Comparison of ENCODE assay signal across 8 cellular contexts in the genomic region with DNA sequence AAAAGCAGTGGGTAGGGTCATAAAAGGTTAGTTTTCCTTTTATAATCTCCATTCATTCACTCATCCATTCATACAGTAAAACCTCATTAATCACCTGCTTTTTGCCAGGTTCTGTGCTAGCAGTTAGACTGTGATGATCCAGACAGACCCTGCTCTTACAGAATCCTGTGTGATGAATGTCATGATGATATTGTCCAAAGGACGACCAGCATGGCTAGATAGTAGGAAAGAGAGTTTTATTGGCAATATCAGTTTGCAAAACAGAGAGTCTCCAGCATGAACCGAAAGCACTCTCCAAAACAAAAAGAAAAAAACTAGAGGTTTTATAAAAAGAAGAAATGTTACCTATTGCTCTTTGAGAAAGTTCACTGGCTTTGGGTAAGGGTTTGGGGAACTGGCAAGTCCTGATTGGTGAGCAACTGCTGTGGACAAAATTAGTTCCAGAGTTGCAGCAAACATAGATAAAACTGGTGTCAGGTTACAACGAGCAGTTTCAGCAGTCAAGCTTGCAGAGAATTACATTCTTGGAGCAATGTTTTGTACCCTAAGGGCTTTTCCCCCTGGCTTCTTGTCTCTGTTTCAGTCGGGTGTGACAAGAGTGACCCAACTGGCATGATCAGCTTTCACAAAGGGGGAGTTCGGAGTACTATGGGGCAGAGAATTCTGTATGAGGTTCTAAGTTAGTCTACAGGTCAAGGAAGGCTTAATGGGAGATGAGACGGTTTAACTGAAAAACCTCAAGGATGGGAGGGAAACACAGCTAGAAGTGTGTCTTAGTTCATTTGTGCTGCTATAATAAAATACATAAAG. TPM values are rescaled to one million over a fixed set of nuclear protein-coding genes. Genes with fewer than 3 reads are reported as not detected.
DNase-seq lines count a peak whose midpoint lies in the region; ATAC-seq and TF ChIP-seq lines count a peak whose summit lies in the region.
"Had no signal": no experiment of that assay in that cellular context is flagged by ENCODE, and none has a peak within 500 bp of the region (broad histone marks: within the 10 kb centered on the region; RNA-seq: fewer than 3 reads in every experiment).

No MANE protein-coding gene starts in this region.

- 0 out of 2 replicates have a peak overlapping the region, but pooled peaks have one; percentile 43 for H3K27ac ChIP-seq in HEK293 (ENCODE audit: extremely low read depth, low read depth, low read length)
- peak overlapping the region; percentile 73 for H3K27ac ChIP-seq in PC-9
- H3K27ac ChIP-seq in suprapubic skin = no peak overlapping the region
- H3K27ac ChIP-seq: spleen had no signal

- H3K9me2 ChIP-seq in PC-9 (ENCODE audit: insufficient read depth) = no peaks in the 10 kb centered on the region

- DNase-seq in PC-9 = peak; percentile 73 to 96
- DNase-seq in fibroblast of pulmonary artery (ENCODE audit: low read depth) = peak; percentile 85
- DNase-seq in skeletal muscle cell (ENCODE audit: low read depth) = peak; percentile 62
- DNase-seq in suprapubic skin (ENCODE audit: low spot score in 2 of 2) = no peak
- DNase-seq: spleen had no signal

- no peaks in the 10 kb centered on the region for H3K9me3 ChIP-seq in HEK293 (ENCODE audit: control insufficient read depth, insufficient read depth, low read depth, low read length)
- no peaks in the 10 kb centered on the region for H3K9me3 ChIP-seq in PC-9 (ENCODE audit: insufficient read depth, low read depth)
- no peaks in the 10 kb centered on the region for H3K9me3 ChIP-seq in suprapubic skin

- POLR2A ChIA-PET in HEK293 (lab: Yijun Ruan, JAX) (no interaction called here), PC-9 (lab: Charles Lee; ENCODE audit: unreplicated experiment) (interaction anchor here (0.5 to 0.6 kb wide), 2 partner anchors 320 to 983 kb away, joined by 3 to 6 read pairs; no protein-coding TSS in a partner anchor)

- intact Hi-C loops in PC-9 (cut with micrococcal nuclease; ENCODE audit: unreplicated experiment) = loop anchor here (1.0 to 5.0 kb wide), 2 partner anchors 59 to 93 kb away; partner anchors contain the start of gene HSD17B12

- peak overlapping the region; percentile 71 for H3K4me2 ChIP-seq in PC-9

- H3K4me1 ChIP-seq in HEK293 (ENCODE audit: control insufficient read depth, insufficient read depth, low read length) = peaks cover 5% of the 10 kb centered on the region
- peaks cover 44% of the 10 kb centered on the region for H3K4me1 ChIP-seq in PC-9 (replicated peaks; ENCODE audit: insufficient read depth)
- H3K4me1 ChIP-seq in suprapubic skin = peaks cover 33% of the 10 kb centered on the region

- H2AFZ ChIP-seq in PC-9 = no peak overlapping the region

- TF ChIP-seq EP300 in suprapubic skin (IDR thresholded peaks at IDR 0.05) = no peak

- WGBS in suprapubic skin = 43% methylated on average over 6 of the region's 6 CpGs

- no peaks in the 10 kb centered on the region for H3K27me3 ChIP-seq in PC-9 (ENCODE audit: insufficient read depth, low read depth)
- H3K27me3 ChIP-seq in suprapubic skin = no peaks in the 10 kb centered on the region
- H3K27me3 ChIP-seq: spleen had no signal

- CTCF ChIA-PET in HEK293 (lab: Yijun Ruan, JAX) (no interaction called here), PC-9 (lab: Charles Lee) (no interaction called here)

- ATAC-seq in GM21529 (IDR thresholded peaks at IDR 0.05; ENCODE audit: unreplicated experiment) (no peak), HG02852 (IDR thresholded peaks at IDR 0.05; ENCODE audit: unreplicated experiment) (no peak)

- no TSS peak for BruUV-seq in PC-9 (replicated peaks; lab: Mats Ljungman, UMichigan)

- peaks cover 0 to 13% of the 10 kb centered on the region in 2 experiments; a peak in 1 of 3 replicates for H3K36me3 ChIP-seq in HEK293 (ENCODE audit: control insufficient read depth in 2 of 2, insufficient read depth in 1 of 2, low read length in 2 of 2)
- peaks cover 4% of the 10 kb centered on the region; the same call in 1 of the 2 replicates for H3K36me3 ChIP-seq in PC-9 (ENCODE audit: low read depth)
- peaks cover 10% of the 10 kb centered on the region for H3K36me3 ChIP-seq in suprapubic skin

- peaks cover 32% of the 10 kb centered on the region for H3F3A ChIP-seq in PC-9 (ENCODE audit: insufficient read depth, low read depth)

- H3K79me2 ChIP-seq in PC-9 (ENCODE audit: low read depth) = peaks cover 63% of the 10 kb centered on the region

- no peak for TF ChIP-seq POLR2A in suprapubic skin (IDR thresholded peaks at IDR 0.05)

- no peak for TF ChIP-seq CTCF in HEK293 (tag by site-specific recombination; IDR thresholded peaks at IDR 0.05)
- no peak for TF ChIP-seq CTCF in PC-9 (conservative IDR thresholded peaks at IDR 0.05)
- no peak for TF ChIP-seq CTCF in fibroblast of pulmonary artery (IDR thresholded peaks at IDR 0.05; ENCODE audit: low read length, missing control alignments)
- no peak for TF ChIP-seq CTCF in suprapubic skin (IDR thresholded peaks at IDR 0.05)

- H4K20me1 ChIP-seq in PC-9 (ENCODE audit: insufficient read depth) = 0 out of 2 replicates have a peak, but pooled peaks cover 5% of the 10 kb centered on the region

- H3K4me3 ChIP-seq in HEK293 (ENCODE audit: low read depth, low read length) = no peak overlapping the region; the same call in 1 of the 2 replicates
- peak overlapping the region; percentile 32; the same call in 1 of the 2 replicates for H3K4me3 ChIP-seq in PC-9
- H3K4me3 ChIP-seq in fibroblast of pulmonary artery (replicated peaks; ENCODE audit: low read depth, low read length) = peak overlapping the region; percentile 4
- H3K4me3 ChIP-seq in skeletal muscle cell (ENCODE audit: low read depth, low read length) = no peak overlapping the region
- no peak overlapping the region for H3K4me3 ChIP-seq in suprapubic skin
- H3K4me3 ChIP-seq: spleen had no signal

TF ChIP-seq in HEK293, 187 proteins besides CTCF, POLR2A, EP300 and RAD21 (continues in another document):
- TF ChIP-seq ZBTB17 (tag by site-specific recombination; IDR thresholded peaks at IDR 0.05) = no peak
- no peak for TF ChIP-seq ZNF777 (tag by site-specific recombination; IDR thresholded peaks at IDR 0.05; ENCODE audit: borderline replicate concordance)
- TF ChIP-seq ZNF280D (tag by site-specific recombination; IDR thresholded peaks at IDR 0.05) = no peak
- TF ChIP-seq ZNF600 (tag by site-specific recombination; IDR thresholded peaks at IDR 0.05) = peak; percentile 75
- no peak for TF ChIP-seq BCL11A (tag by site-specific recombination; IDR thresholded peaks at IDR 0.05; ENCODE audit: low read depth)
- TF ChIP-seq, protein P1, sequence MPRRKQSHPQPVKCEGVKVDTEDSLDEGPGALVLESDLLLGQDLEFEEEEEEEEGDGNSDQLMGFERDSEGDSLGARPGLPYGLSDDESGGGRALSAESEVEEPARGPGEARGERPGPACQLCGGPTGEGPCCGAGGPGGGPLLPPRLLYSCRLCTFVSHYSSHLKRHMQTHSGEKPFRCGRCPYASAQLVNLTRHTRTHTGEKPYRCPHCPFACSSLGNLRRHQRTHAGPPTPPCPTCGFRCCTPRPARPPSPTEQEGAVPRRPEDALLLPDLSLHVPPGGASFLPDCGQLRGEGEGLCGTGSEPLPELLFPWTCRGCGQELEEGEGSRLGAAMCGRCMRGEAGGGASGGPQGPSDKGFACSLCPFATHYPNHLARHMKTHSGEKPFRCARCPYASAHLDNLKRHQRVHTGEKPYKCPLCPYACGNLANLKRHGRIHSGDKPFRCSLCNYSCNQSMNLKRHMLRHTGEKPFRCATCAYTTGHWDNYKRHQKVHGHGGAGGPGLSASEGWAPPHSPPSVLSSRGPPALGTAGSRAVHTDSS (tag by site-specific recombination; IDR thresholded peaks at IDR 0.05) = no peak
- TF ChIP-seq WT1 (tag by site-specific recombination; IDR thresholded peaks at IDR 0.05) = no peak
- TF ChIP-seq ZFP37 (tag by site-specific recombination; IDR thresholded peaks at IDR 0.05) = no peak
- TF ChIP-seq ZIC2 (tag by site-specific recombination; IDR thresholded peaks at IDR 0.05) = no peak
- no peak for TF ChIP-seq GLI2 (tag by site-specific recombination; IDR thresholded peaks at IDR 0.05; ENCODE audit: borderline replicate concordance, low read depth)
- no peak for TF ChIP-seq ZNF654 (tag by site-specific recombination; IDR thresholded peaks at IDR 0.05; ENCODE audit: low read depth)
- TF ChIP-seq ZNF768 (tag by site-specific recombination; IDR thresholded peaks at IDR 0.05) = no peak
- peak; percentile 96 for TF ChIP-seq ZBTB44 (tag by site-specific recombination; IDR thresholded peaks at IDR 0.05)

RNA-seq across cellular contexts. Expression of gene HSD17B12, which starts 58.3 kb away (rescaled TPM):
- 83.3 and 112 TPM in 2 replicates for total RNA-seq in PC-9 (2021)
- total RNA-seq in suprapubic skin = 10 to 100 TPM; 46.3 to 93.4 (median 60.1) TPM

Comparison
In these comparisons a context has a peak if more than half of its experiments do, and no peak if none do; other contexts are left out.
1. H3K4me3 ChIP-seq: peak in PC-9 (single experiment) and fibroblast of pulmonary artery (single experiment); none in HEK293 (single experiment), skeletal muscle cell (single experiment) and suprapubic skin (single experiment).
2. DNase-seq: peak in PC-9 (2 of 2), fibroblast of pulmonary artery (single experiment) and skeletal muscle cell (single experiment); none in suprapubic skin (0 of 2).